In genomic region chr11:78564037-78564888, GRCh38 we compare ENCODE assay signal across 8 cellular contexts. TPM values are rescaled to one million over a fixed set of nuclear protein-coding genes. Genes with fewer than 3 reads are reported as not detected.
DNase-seq lines count a peak whose midpoint lies in the region; ATAC-seq, FAIRE-seq and TF ChIP-seq lines count a peak whose summit lies in the region.

No MANE protein-coding gene starts in this region.

- H3K9me3 ChIP-seq in BE2C (no peaks in the 10 kb centered on the region), Loucy (ENCODE audit: insufficient read depth, low read depth, low read length) (no peaks in the 10 kb centered on the region), lung (ENCODE audit: control insufficient read depth in 2 of 2, insufficient read depth in 1 of 2, low read length in 1 of 2) (no peaks in the 10 kb centered on the region), vagina (no peaks in the 10 kb centered on the region)

- in situ Hi-C loops in SK-MEL-5 (cut with HindIII; ENCODE audit: low pct_unique_long_range_greater_than_20kb, low sequenced_read_pairs), result no loop called here

- no peak overlapping the region for H2AFZ ChIP-seq in Loucy (ENCODE audit: low read length)

- H3K9me2 ChIP-seq in Loucy (replicated peaks; ENCODE audit: low read depth, low read length), result no peaks in the 10 kb centered on the region

- peak overlapping the region; percentile 31 for H3K4me2 ChIP-seq in Loucy (ENCODE audit: low read depth, low read length, poor library complexity, severe bottlenecking)

- no peak for FAIRE-seq in GM12891 (lab: Jason Lieb, UNC)

- H3K27ac ChIP-seq in lung (ENCODE audit: low read depth in 1 of 2, low read length in 1 of 2), result no peak overlapping the region
- H3K27ac ChIP-seq in vagina, result peak overlapping the region; percentile 39

- TF ChIP-seq POLR2A in vagina (IDR thresholded peaks at IDR 0.05), result no peak
- no peak for TF ChIP-seq POLR2A in GM12891 (IDR thresholded peaks at IDR 0.05; ENCODE audit: low read depth, low read length)

- peaks cover 35% of the 10 kb centered on the region for H3K79me2 ChIP-seq in Loucy (ENCODE audit: insufficient read depth, low read length)

- H3K4me3 ChIP-seq in BE2C (ENCODE audit: low read depth, low read length) (no peak overlapping the region), GM12875 (ENCODE audit: low read depth, low read length) (no peak overlapping the region), Loucy (ENCODE audit: low read length, poor library complexity, severe bottlenecking) (no peak overlapping the region), choroid plexus epithelial cell (ENCODE audit: low read depth, low read length) (no peak overlapping the region), lung (no peak overlapping the region), vagina (no peak overlapping the region)

- H3K9ac ChIP-seq in Loucy (ENCODE audit: low read depth, low read length, poor library complexity, severe bottlenecking), result no peak overlapping the region

- ATAC-seq in lung (ENCODE audit: insufficient read depth, low FRiP score), result no peak

- H3K4me1 ChIP-seq in BE2C (peaks cover 8% of the 10 kb centered on the region), Loucy (ENCODE audit: insufficient read depth, low read length, poor library complexity, severe bottlenecking) (peaks cover 40% of the 10 kb centered on the region), lung (ENCODE audit: control insufficient read depth in 2 of 2, insufficient read depth in 2 of 2, low read length in 2 of 2) (peaks cover 3 to 9% of the 10 kb centered on the region in 2 donors), vagina (peaks cover 39% of the 10 kb centered on the region)

- H3F3A ChIP-seq in Loucy (ENCODE audit: low read depth), result no peaks in the 10 kb centered on the region; the same call in 1 of the 2 replicates

- intact Hi-C loops in vagina (cut with DNase I), result loop anchor here (5.0 to 10.0 kb wide), 2 partner anchors 147 to 419 kb away; partner anchors contain the start of gene GAB2

- peak; percentile 65 for TF ChIP-seq CTCF in BE2C (IDR thresholded peaks at IDR 0.05; ENCODE audit: low read depth, low read length)
- peak; percentile 24; the same call in 1 of the 2 replicates for TF ChIP-seq CTCF in GM12875 (IDR thresholded peaks at IDR 0.05; ENCODE audit: borderline replicate concordance, insufficient read depth, low read depth, low read length)
- TF ChIP-seq CTCF in Loucy (conservative IDR thresholded peaks at IDR 0.05; ENCODE audit: low read length), result peak; percentile 86
- TF ChIP-seq CTCF in choroid plexus epithelial cell (conservative IDR thresholded peaks at IDR 0.05; ENCODE audit: low read depth, low read length), result peak; percentile 54
- TF ChIP-seq CTCF in lung (IDR thresholded peaks at IDR 0.05; ENCODE audit: control extremely low read depth, extremely low read depth), result peak; percentile 51
- TF ChIP-seq CTCF in vagina (IDR thresholded peaks at IDR 0.05), result peak; percentile 44 to 72 (median 51)

- 78 to 81% methylated on average over 4 of the region's 4 CpGs for WGBS in lung, 2 donors

- H3K27me3 ChIP-seq in BE2C, result no peaks in the 10 kb centered on the region
- no peaks in the 10 kb centered on the region for H3K27me3 ChIP-seq in Loucy (ENCODE audit: insufficient read depth, low read length, poor library complexity, severe bottlenecking)
- H3K27me3 ChIP-seq in lung (ENCODE audit: control insufficient read depth, insufficient read depth), result no peaks in the 10 kb centered on the region
- no peaks in the 10 kb centered on the region for H3K27me3 ChIP-seq in vagina

- H4K20me1 ChIP-seq in Loucy (ENCODE audit: insufficient read depth, low read length, poor library complexity, severe bottlenecking), result peaks cover 9% of the 10 kb centered on the region

- peak; percentile 61 for DNase-seq in BE2C
- peak; percentile 73 for DNase-seq in SK-MEL-5 (ENCODE audit: low read depth, low spot score)
- DNase-seq in choroid plexus epithelial cell (ENCODE audit: low read depth), result peak; percentile 84
- DNase-seq in lung (ENCODE audit: low spot score), result peak; percentile 35
- DNase-seq in vagina (ENCODE audit: extremely low spot score in 2 of 2), result no peak
- no peak for DNase-seq in GM12891 (ENCODE audit: insufficient read length, low spot score)

- peaks cover 65% of the 10 kb centered on the region for H3K36me3 ChIP-seq in BE2C
- H3K36me3 ChIP-seq in Loucy (ENCODE audit: insufficient read depth, low read length), result peaks cover 20% of the 10 kb centered on the region; the same call in 1 of the 2 replicates
- H3K36me3 ChIP-seq in lung (ENCODE audit: control insufficient read depth in 2 of 2, insufficient read depth in 2 of 2, low read length in 2 of 2), result peaks cover 11 to 17% of the 10 kb centered on the region in 2 donors
- H3K36me3 ChIP-seq in vagina, result peaks cover 0 to 5% of the 10 kb centered on the region in 2 donors

TF ChIP-seq in GM12891, 5 proteins besides CTCF, POLR2A, EP300 and RAD21:
- TF ChIP-seq TAF1 (IDR thresholded peaks at IDR 0.05; ENCODE audit: low read depth, low read length) (no peak), POLR2AphosphoS5 (IDR thresholded peaks at IDR 0.05; ENCODE audit: low read depth, low read length) (no peak), POU2F2 (IDR thresholded peaks at IDR 0.05; ENCODE audit: low read depth, low read length) (no peak), PAX5 (IDR thresholded peaks at IDR 0.05; ENCODE audit: insufficient read depth, low read length, severe bottlenecking) (no peak), SPI1 (IDR thresholded peaks at IDR 0.05; ENCODE audit: low read depth, low read length) (no peak)

RNA-seq across cellular contexts. Expression of gene NARS2, which starts 10.4 kb away (rescaled TPM):
- polyA plus RNA-seq in BE2C (2012; ENCODE audit: insufficient read depth, insufficient read length, low read depth), result 27.6 TPM
- 80.8 and 93.1 TPM in 2 replicates for total RNA-seq in SK-MEL-5 (2014; rRNA removed; shearing (Covaris generic))
- polyA plus RNA-seq in SK-MEL-5 (2015; cell fraction: cytosol; rRNA removed), result 33.8 and 37.9 TPM in 2 replicates
- polyA plus RNA-seq in SK-MEL-5 (2015; cell fraction: nucleus; rRNA removed), result 69.9 and 74.0 TPM in 2 replicates
- total RNA-seq in lung, result 10 to 100 TPM; 13.0 to 33.8 TPM
- polyA plus RNA-seq in lung, result 10 to 100 TPM; 12.0 to 26.7 TPM
- 13.5 TPM for total RNA-seq in vagina
- polyA plus RNA-seq in GM12891 (2012; ENCODE audit: low read depth, missing spikeins), result 13.2 TPM

Comparison
In these comparisons a context has a peak if more than half of its experiments do, and no peak if none do; other contexts are left out.
1. DNase-seq: peak in BE2C (single experiment), SK-MEL-5 (single experiment), choroid plexus epithelial cell (single experiment) and lung (single experiment); none in vagina (0 of 2) and GM12891 (single experiment).
2. CTCF ChIP-seq: peak in every context shown above with its lines; median percentile 86 in Loucy; 65 in BE2C; 54 in choroid plexus epithelial cell; 51 in lung; 51 in vagina; 24 in GM12875.